Comparison of ENCODE assay signal across 23 cellular contexts in the genomic region with DNA sequence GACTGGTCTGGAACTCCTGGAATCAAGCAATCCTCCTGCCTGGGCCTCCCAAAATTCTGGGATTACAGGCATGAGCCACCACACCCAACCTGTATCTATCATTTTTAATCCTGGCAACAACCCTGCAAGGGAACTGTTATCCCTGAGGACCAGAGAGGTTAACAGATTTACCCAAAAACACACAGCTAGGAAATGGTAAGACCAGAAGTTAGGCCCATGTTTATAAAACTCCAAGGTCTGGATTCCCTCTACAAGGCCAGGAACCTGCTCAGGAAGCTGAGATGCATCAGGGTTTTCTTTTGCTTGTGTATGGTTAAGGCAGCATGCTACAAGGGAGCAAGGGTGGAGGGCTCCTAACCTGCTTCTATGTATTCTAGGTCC. TPM values are rescaled to one million over a fixed set of nuclear protein-coding genes. Genes with fewer than 3 reads are reported as not detected.
"Had no signal": no experiment of that assay in that cellular context is flagged by ENCODE, and none has a peak within 500 bp of the region (broad histone marks: within the 10 kb centered on the region; RNA-seq: fewer than 3 reads in every experiment).

No MANE protein-coding gene starts in this region.

- H3K36me3 ChIP-seq: gastrocnemius medialis, left lung had no signal

- H3K4me1 ChIP-seq: gastrocnemius medialis had no signal

- H3K4me3 ChIP-seq: esophagus squamous epithelium, gastrocnemius medialis, heart right ventricle, left lung, lower lobe of right lung, mucosa of descending colon had no signal

- H3K27ac ChIP-seq: epithelial cell of prostate, esophagus squamous epithelium, gastrocnemius medialis, heart right ventricle, left lung, lower lobe of right lung had no signal

- H3K27ac Mint-ChIP-seq: dendritic cell treated with granulocyte-macrophage colony-stimulating factor and Interleukin-4, amounts not matched to agents 40 ng/mL and 50 ng/mL, for 4 days; endodermal cell; mesothelial cell of epicardium had no signal

- H3K9me3 Mint-ChIP-seq: dendritic cell treated with granulocyte-macrophage colony-stimulating factor and Interleukin-4, amounts not matched to agents 40 ng/mL and 50 ng/mL, for 4 days; effector memory CD8-positive, alpha-beta T cell; endodermal cell; mesothelial cell of epicardium; naive B cell; naive thymus-derived CD8-positive, alpha-beta T cell had no signal

- ATAC-seq: effector memory CD8-positive, alpha-beta T cell; esophagus mucosa; gastrocnemius medialis; heart right ventricle; left cardiac atrium; left lung; left ventricle myocardium superior; lower lobe of right lung; mucosa of descending colon; naive thymus-derived CD8-positive, alpha-beta T cell had no signal

- H3K36me3 Mint-ChIP-seq: mesothelial cell of epicardium; naive B cell; naive thymus-derived CD8-positive, alpha-beta T cell had no signal

- H3K9me3 ChIP-seq: esophagus squamous epithelium, gastrocnemius medialis, heart right ventricle, left lung, lower lobe of right lung, mucosa of descending colon had no signal

- H3K4me3 Mint-ChIP-seq: dendritic cell treated with granulocyte-macrophage colony-stimulating factor and Interleukin-4, amounts not matched to agents 40 ng/mL and 50 ng/mL, for 4 days; effector memory CD8-positive, alpha-beta T cell; endodermal cell; mesothelial cell of epicardium; naive B cell; naive thymus-derived CD8-positive, alpha-beta T cell had no signal

- DNase-seq: cortex of kidney; effector CD8-positive, alpha-beta T cell; effector memory CD8-positive, alpha-beta T cell; endodermal cell; esophagus squamous epithelium; foreskin fibroblast; foreskin melanocyte; gastrocnemius medialis; glutamatergic neuron; heart right ventricle; hippocampal formation; left cardiac atrium; left lung; left ventricle myocardium superior; lower lobe of right lung; mesenchymal stem cell; mucosa of descending colon; naive B cell; naive thymus-derived CD8-positive, alpha-beta T cell had no signal

RNA-seq across cellular contexts. Expression of gene TTC39A, which starts 17.8 kb away (rescaled TPM):
- total RNA-seq: naive thymus-derived CD8-positive, alpha-beta T cell had no signal
